ENCODE assay signal across 1 cellular context in the genomic region with DNA sequence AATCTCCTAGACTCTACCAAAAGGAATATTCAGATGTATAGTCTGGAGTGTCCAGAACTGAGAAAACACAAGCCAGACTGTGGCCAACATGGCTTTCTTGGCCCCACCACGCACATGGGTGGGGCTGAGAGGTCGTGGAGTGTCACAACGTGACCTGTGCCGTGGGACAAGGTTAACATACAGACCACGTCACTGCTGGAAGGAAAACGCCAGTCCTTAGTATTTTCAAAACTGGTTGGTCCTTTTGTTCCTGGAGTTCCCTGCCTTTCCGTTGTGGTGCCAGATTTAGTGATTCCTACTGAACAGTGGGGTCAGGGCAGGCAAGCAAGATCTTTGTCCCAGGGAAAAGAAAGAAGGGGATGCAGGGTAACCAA.
TF ChIP-seq lines count a peak whose summit lies in the region.

No MANE protein-coding gene starts in this region.

TF ChIP-seq in IMR-90, 13 proteins besides CTCF, POLR2A, EP300 and RAD21 (continued from another document):
- TF ChIP-seq, protein P1, sequence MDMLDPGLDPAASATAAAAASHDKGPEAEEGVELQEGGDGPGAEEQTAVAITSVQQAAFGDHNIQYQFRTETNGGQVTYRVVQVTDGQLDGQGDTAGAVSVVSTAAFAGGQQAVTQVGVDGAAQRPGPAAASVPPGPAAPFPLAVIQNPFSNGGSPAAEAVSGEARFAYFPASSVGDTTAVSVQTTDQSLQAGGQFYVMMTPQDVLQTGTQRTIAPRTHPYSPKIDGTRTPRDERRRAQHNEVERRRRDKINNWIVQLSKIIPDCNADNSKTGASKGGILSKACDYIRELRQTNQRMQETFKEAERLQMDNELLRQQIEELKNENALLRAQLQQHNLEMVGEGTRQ (IDR thresholded peaks at IDR 0.05; ENCODE audit: low read depth, low read length) = no peak
- TF ChIP-seq CHD1 (IDR thresholded peaks at IDR 0.05; ENCODE audit: low read depth, low read length) = no peak
- no peak for TF ChIP-seq CEBPB (IDR thresholded peaks at IDR 0.05; ENCODE audit: low read depth, low read length)
- no peak for TF ChIP-seq NFE2L2 (IDR thresholded peaks at IDR 0.05; ENCODE audit: low read depth, low read length)
- TF ChIP-seq MAFK (IDR thresholded peaks at IDR 0.05; ENCODE audit: low read depth, low read length) = no peak
- no peak for TF ChIP-seq MXI1 (IDR thresholded peaks at IDR 0.05; ENCODE audit: borderline replicate concordance, low read depth, low read length)
- no peak for TF ChIP-seq MAZ (IDR thresholded peaks at IDR 0.05; ENCODE audit: borderline replicate concordance, low read depth, low read length)
- TF ChIP-seq SMC3 (IDR thresholded peaks at IDR 0.05; ENCODE audit: low read depth, low read length) = no peak
- no peak for TF ChIP-seq FOS (IDR thresholded peaks at IDR 0.05; ENCODE audit: low read depth, low read length)
- TF ChIP-seq, protein P2, sequence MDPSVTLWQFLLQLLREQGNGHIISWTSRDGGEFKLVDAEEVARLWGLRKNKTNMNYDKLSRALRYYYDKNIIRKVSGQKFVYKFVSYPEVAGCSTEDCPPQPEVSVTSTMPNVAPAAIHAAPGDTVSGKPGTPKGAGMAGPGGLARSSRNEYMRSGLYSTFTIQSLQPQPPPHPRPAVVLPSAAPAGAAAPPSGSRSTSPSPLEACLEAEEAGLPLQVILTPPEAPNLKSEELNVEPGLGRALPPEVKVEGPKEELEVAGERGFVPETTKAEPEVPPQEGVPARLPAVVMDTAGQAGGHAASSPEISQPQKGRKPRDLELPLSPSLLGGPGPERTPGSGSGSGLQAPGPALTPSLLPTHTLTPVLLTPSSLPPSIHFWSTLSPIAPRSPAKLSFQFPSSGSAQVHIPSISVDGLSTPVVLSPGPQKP (IDR thresholded peaks at IDR 0.05; ENCODE audit: borderline replicate concordance, low read depth, low read length) = no peak
- TF ChIP-seq RFX5 (IDR thresholded peaks at IDR 0.05; ENCODE audit: low read depth, low read length) = no peak
